ENCODE assay signal across 9 cellular contexts in genomic region chr22:46619830-46620501, GRCh38. TPM values are rescaled to one million over a fixed set of nuclear protein-coding genes. Genes with fewer than 3 reads are reported as not detected.
DNase-seq lines count a peak whose midpoint lies in the region; ATAC-seq lines count a peak whose summit lies in the region.
"Had no signal": no experiment of that assay in that cellular context is flagged by ENCODE, and none has a peak within 500 bp of the region (broad histone marks: within the 10 kb centered on the region; RNA-seq: fewer than 3 reads in every experiment).

A gene with protein sequence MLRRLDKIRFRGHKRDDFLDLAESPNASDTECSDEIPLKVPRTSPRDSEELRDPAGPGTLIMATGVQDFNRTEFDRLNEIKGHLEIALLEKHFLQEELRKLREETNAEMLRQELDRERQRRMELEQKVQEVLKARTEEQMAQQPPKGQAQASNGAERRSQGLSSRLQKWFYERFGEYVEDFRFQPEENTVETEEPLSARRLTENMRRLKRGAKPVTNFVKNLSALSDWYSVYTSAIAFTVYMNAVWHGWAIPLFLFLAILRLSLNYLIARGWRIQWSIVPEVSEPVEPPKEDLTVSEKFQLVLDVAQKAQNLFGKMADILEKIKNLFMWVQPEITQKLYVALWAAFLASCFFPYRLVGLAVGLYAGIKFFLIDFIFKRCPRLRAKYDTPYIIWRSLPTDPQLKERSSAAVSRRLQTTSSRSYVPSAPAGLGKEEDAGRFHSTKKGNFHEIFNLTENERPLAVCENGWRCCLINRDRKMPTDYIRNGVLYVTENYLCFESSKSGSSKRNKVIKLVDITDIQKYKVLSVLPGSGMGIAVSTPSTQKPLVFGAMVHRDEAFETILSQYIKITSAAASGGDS (plus strand): TSS chr22:46620386. CDS start chr22:46626800, 6,414 bp downstream.

- no peaks in the 10 kb centered on the region for H3K4me1 Mint-ChIP-seq in activated T-helper 2 cell treated with anti-CD3 and anti-CD28 coated beads, Interferon-gamma antibody, Interleukin-2, Interleukin-4, amounts not matched to agents 10 μg/mL and 5 μg/mL and 100 μg/mL, durations not matched to agents 14 hours and 24 hours and 36 hours (ENCODE audit: low read depth)
- peaks cover 59% of the 10 kb centered on the region for H3K4me1 Mint-ChIP-seq in stimulated activated memory B cell treated with anti-CD40 and anti-IgM and Interleukin-4, amounts not matched to agents 10 μg/mL and 1 μg/mL and 100 μg/mL, for 72 hours

- no peak within 1 kb of the TSS for H3K27ac Mint-ChIP-seq in activated T-helper 2 cell treated with anti-CD3 and anti-CD28 coated beads, Interferon-gamma antibody, Interleukin-2, Interleukin-4, amounts not matched to agents 10 μg/mL and 5 μg/mL and 100 μg/mL, durations not matched to agents 14 hours and 24 hours and 36 hours
- H3K27ac Mint-ChIP-seq in stimulated activated memory B cell treated with anti-CD40 and anti-IgM and Interleukin-4, amounts not matched to agents 10 μg/mL and 1 μg/mL and 100 μg/mL, for 72 hours: peak within 1 kb of the TSS; percentile 44

- no peaks in the 10 kb centered on the region for H3K36me3 Mint-ChIP-seq in activated T-helper 2 cell treated with anti-CD3 and anti-CD28 coated beads, Interferon-gamma antibody, Interleukin-2, Interleukin-4, amounts not matched to agents 10 μg/mL and 5 μg/mL and 100 μg/mL, durations not matched to agents 14 hours and 24 hours and 36 hours (ENCODE audit: low read depth)
- no peaks in the 10 kb centered on the region for H3K36me3 Mint-ChIP-seq in stimulated activated memory B cell treated with anti-CD40 and anti-IgM and Interleukin-4, amounts not matched to agents 10 μg/mL and 1 μg/mL and 100 μg/mL, for 72 hours
- H3K36me3 Mint-ChIP-seq: naive B cell had no signal

- no peaks in the 10 kb centered on the region for H3K27me3 Mint-ChIP-seq in activated T-helper 2 cell treated with anti-CD3 and anti-CD28 coated beads, Interferon-gamma antibody, Interleukin-2, Interleukin-4, amounts not matched to agents 10 μg/mL and 5 μg/mL and 100 μg/mL, durations not matched to agents 14 hours and 24 hours and 36 hours (ENCODE audit: low read depth)
- H3K27me3 Mint-ChIP-seq in stimulated activated memory B cell treated with anti-CD40 and anti-IgM and Interleukin-4, amounts not matched to agents 10 μg/mL and 1 μg/mL and 100 μg/mL, for 72 hours: no peaks in the 10 kb centered on the region
- H3K27me3 Mint-ChIP-seq: naive B cell had no signal

- DNase-seq in NCI-H524 (lab: John Stamatoyannopoulos, UW) (peak; percentile 80 to 91), NCI-H524 treated with DMSO at 0.1 percent for 48 hours (lab: John Stamatoyannopoulos, UW) (no peak), hippocampal formation (lab: John Stamatoyannopoulos, UW) (peak; percentile 58 to 71), cerebellar cortex (ENCODE audit: low spot score) (no peak)
- no peak for DNase-seq in activated T-helper 2 cell treated with anti-CD3 and anti-CD28 coated beads, Interferon-gamma antibody, Interleukin-2, Interleukin-4, amounts not matched to agents 10 μg/mL and 5 μg/mL and 100 μg/mL, durations not matched to agents 14 hours and 24 hours and 36 hours (ENCODE audit: low spot score)
- DNase-seq in stimulated activated CD4-positive, alpha-beta T cell treated with anti-CD3 and anti-CD28 coated beads, Interleukin-4, amount 100 ng/mL, for 4 hours: no peak
- DNase-seq: naive B cell had no signal

- H3K9me3 Mint-ChIP-seq in activated T-helper 2 cell treated with anti-CD3 and anti-CD28 coated beads, Interferon-gamma antibody, Interleukin-2, Interleukin-4, amounts not matched to agents 10 μg/mL and 5 μg/mL and 100 μg/mL, durations not matched to agents 14 hours and 24 hours and 36 hours: no peaks in the 10 kb centered on the region
- no peaks in the 10 kb centered on the region for H3K9me3 Mint-ChIP-seq in stimulated activated memory B cell treated with anti-CD40 and anti-IgM and Interleukin-4, amounts not matched to agents 10 μg/mL and 1 μg/mL and 100 μg/mL, for 72 hours
- H3K9me3 Mint-ChIP-seq: naive B cell had no signal

- no peak for ATAC-seq in stimulated activated memory B cell treated with anti-CD40 and anti-IgM and Interleukin-4, amounts not matched to agents 10 μg/mL and 1 μg/mL and 100 μg/mL, for 72 hours
- no peak for ATAC-seq in GM21576 (IDR thresholded peaks at IDR 0.05; ENCODE audit: unreplicated experiment)

- no peak within 1 kb of the TSS for H3K4me3 Mint-ChIP-seq in activated T-helper 2 cell treated with anti-CD3 and anti-CD28 coated beads, Interferon-gamma antibody, Interleukin-2, Interleukin-4, amounts not matched to agents 10 μg/mL and 5 μg/mL and 100 μg/mL, durations not matched to agents 14 hours and 24 hours and 36 hours (ENCODE audit: low read depth)
- no peak within 1 kb of the TSS for H3K4me3 Mint-ChIP-seq in stimulated activated memory B cell treated with anti-CD40 and anti-IgM and Interleukin-4, amounts not matched to agents 10 μg/mL and 1 μg/mL and 100 μg/mL, for 72 hours

- intact Hi-C loops in activated T-helper 2 cell treated with anti-CD3 and anti-CD28 coated beads, Interferon-gamma antibody, Interleukin-2, Interleukin-4, amounts not matched to agents 10 μg/mL and 5 μg/mL and 100 μg/mL, durations not matched to agents 14 hours and 24 hours and 36 hours (cut with micrococcal nuclease): no loop called here

RNA-seq across cellular contexts. Expression of the gene that starts here (rescaled TPM):
- 90.8 and 91.6 TPM in 2 replicates for total RNA-seq in activated T-helper 2 cell treated with anti-CD3 and anti-CD28 coated beads, Interferon-gamma antibody, Interleukin-2, Interleukin-4, amounts not matched to agents 10 μg/mL and 5 μg/mL and 100 μg/mL, durations not matched to agents 14 hours and 24 hours and 36 hours

Comparison
In these comparisons a context has a peak if more than half of its experiments do, and no peak if none do; other contexts are left out.
1. DNase-seq: peak in NCI-H524 (2 of 2) and hippocampal formation (2 of 2); none in NCI-H524 treated with DMSO at 0.1 percent for 48 hours (single experiment), activated T-helper 2 cell treated with anti-CD3 and anti-CD28 coated beads, Interferon-gamma antibody, Interleukin-2, Interleukin-4, amounts not matched to agents 10 μg/mL and 5 μg/mL and 100 μg/mL, durations not matched to agents 14 hours and 24 hours and 36 hours (single experiment), stimulated activated CD4-positive, alpha-beta T cell treated with anti-CD3 and anti-CD28 coated beads, Interleukin-4, amount 100 ng/mL, for 4 hours (0 of 2) and cerebellar cortex (single experiment).